Comparison of ENCODE assay signal across 34 cellular contexts in the genomic region with DNA sequence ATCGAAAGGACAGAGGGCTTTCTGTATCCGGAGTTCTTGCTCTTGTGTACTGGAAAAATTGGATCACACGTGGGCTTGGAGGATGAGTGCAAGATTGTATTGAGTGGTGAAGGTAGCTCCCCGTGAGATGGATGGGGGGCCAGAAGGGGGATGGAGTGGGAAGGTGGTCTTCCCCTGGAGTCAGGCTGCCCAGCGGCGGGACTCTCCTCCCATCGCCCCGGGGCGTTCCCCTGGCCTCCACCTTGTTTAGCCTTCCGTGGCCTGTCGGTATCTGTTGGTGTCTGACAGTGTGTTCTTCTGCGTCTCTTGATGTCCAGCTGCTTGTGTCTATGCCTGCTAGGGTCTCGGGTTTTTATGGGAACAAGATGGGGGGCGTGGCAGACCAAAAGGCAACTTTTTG. TPM values are rescaled to one million over a fixed set of nuclear protein-coding genes. Genes with fewer than 3 reads are reported as not detected.
"Had no signal": no experiment of that assay in that cellular context is flagged by ENCODE, and none has a peak within 500 bp of the region (broad histone marks: within the 10 kb centered on the region; RNA-seq: fewer than 3 reads in every experiment).

No MANE protein-coding gene starts in this region.

- FAIRE-seq: bronchial epithelial cell, TTC549 had no signal

- H3K4me3 ChIP-seq: ascending aorta, cardiac muscle cell had no signal

- H3K4me1 ChIP-seq: ascending aorta had no signal

- H3K9me3 ChIP-seq: ascending aorta had no signal

- H3K27me3 ChIP-seq: ascending aorta, cardiac muscle cell had no signal

- DNase-seq: activated B cell treated with CpG ODN at 0.5 μM for 24 hours; activated CD4-positive, alpha-beta memory T cell treated with anti-CD3 and anti-CD28 coated beads for 36 hours; activated CD4-positive, alpha-beta T cell treated with anti-CD3 and anti-CD28 coated beads for 4 hours; activated CD4-positive, alpha-beta T cell treated with anti-CD3 and anti-CD28 coated beads, Interleukin-2, amount 10 ng/mL, durations not matched to agents 24 days and 14 days; activated CD4-positive, alpha-beta T cell treated with anti-CD3 and anti-CD28 coated beads, Interleukin-2, amount 50 U/mL, for 1 hour; activated CD4-positive, alpha-beta T cell treated with anti-CD3 and anti-CD28 coated beads, Interleukin-2, amount 50 U/mL, for 4 hours; activated CD4-positive, CD25-positive, alpha-beta regulatory T cell treated with anti-CD3 and anti-CD28 coated beads, Interleukin-2, amount 50 U/mL, for 72 hours; activated CD8-positive, alpha-beta memory T cell treated with anti-CD3 and anti-CD28 coated beads, Interleukin-2, amount 50 U/mL, for 4 hours; activated CD8-positive, alpha-beta T cell treated with anti-CD3 and anti-CD28 coated beads for 36 hours; activated effector memory CD4-positive, alpha-beta T cell treated with anti-CD3 and anti-CD28 coated beads, Interleukin-2, amount 50 U/mL, for 16 hours; activated naive CD4-positive, alpha-beta T cell treated with anti-CD3 and anti-CD28 coated beads, Interleukin-2, amount 10 ng/mL, durations not matched to agents 7 days and 5 days; activated naive CD4-positive, alpha-beta T cell treated with Interleukin-2 at 50 U/mL for 16 hours; activated naive CD8-positive, alpha-beta T cell treated with anti-CD3 and anti-CD28 coated beads, Interleukin-2, amount 10 ng/mL, durations not matched to agents 7 days and 5 days; activated naive CD8-positive, alpha-beta T cell treated with anti-CD3 and anti-CD28 coated beads, Interleukin-2, amount 50 U/mL, for 24 hours; activated T-cell treated with anti-CD3 and anti-CD28 coated beads for 4 hours; activated T-cell treated with anti-CD3 and anti-CD28 coated beads, Interleukin-2, amount 50 U/mL, for 1 hour; activated T-cell treated with anti-CD3 and anti-CD28 coated beads, Interleukin-2, amount 50 U/mL, for 4 hours; activated T-cell treated with anti-CD3 and anti-CD28 coated beads, Interleukin-2, amount 50 U/mL, for 72 hours; amygdala; anterior cingulate cortex; caudate nucleus; cerebellar nuclear complex; T-helper 1 cell; T-helper 2 cell; T-helper 9 cell had no signal

- H3K36me3 ChIP-seq: ascending aorta, cardiac muscle cell had no signal

- ATAC-seq: activated CD8-positive, alpha-beta T cell treated with anti-CD3 and anti-CD28 coated beads for 36 hours; activated naive CD8-positive, alpha-beta T cell treated with anti-CD3 and anti-CD28 coated beads, Interleukin-2, amount 50 U/mL, for 24 hours; activated T-cell treated with anti-CD3 and anti-CD28 coated beads, Interleukin-2, amount 50 U/mL, for 4 hours; activated T-cell treated with anti-CD3 and anti-CD28 coated beads, Interleukin-2, amount 50 U/mL, for 72 hours; activated T-helper 17 cell treated with anti-CD3 and anti-CD28 coated beads, Interleukin-2, amount 50 U/mL, for 72 hours had no signal

- H3K27ac ChIP-seq: ascending aorta, cardiac muscle cell, VCaP had no signal

RNA-seq across cellular contexts. Expression of a gene that starts 54.6 kb away (rescaled TPM):
- total RNA-seq: activated B cell treated with CpG ODN at 0.5 μM for 24 hours; activated CD4-positive, alpha-beta memory T cell treated with anti-CD3 and anti-CD28 coated beads for 36 hours; activated CD4-positive, alpha-beta T cell treated with anti-CD3 and anti-CD28 coated beads, Interleukin-2, amount 10 ng/mL, durations not matched to agents 24 days and 14 days; activated CD8-positive, alpha-beta memory T cell treated with anti-CD3 and anti-CD28 coated beads for 36 hours; activated CD8-positive, alpha-beta T cell treated with anti-CD3 and anti-CD28 coated beads for 36 hours; activated naive CD8-positive, alpha-beta T cell treated with anti-CD3 and anti-CD28 coated beads, Interleukin-2, amount 10 ng/mL, durations not matched to agents 7 days and 5 days; activated T-cell treated with anti-CD3 and anti-CD28 coated beads, Interleukin-2, amount 50 U/mL, for 4 hours; activated T-cell treated with anti-CD3 and anti-CD28 coated beads, Interleukin-2, amount 50 U/mL, for 72 hours; activated T-helper 1 cell treated with anti-CD3 and anti-CD28 coated beads, Interleukin-12 subunit alpha, Interleukin-12 subunit beta, Interleukin-2, Interleukin-4 antibody, amounts not matched to agents 30 ng/mL and 10 ng/mL and 1 ng/mL, durations not matched to agents 14 hours and 24 hours and 36 hours; activated T-helper 17 cell treated with anti-CD3 and anti-CD28 coated beads, Interleukin-2, amount 50 U/mL, for 72 hours; ascending aorta; bronchial epithelial cell; cardiac muscle cell had no signal
- polyA plus RNA-seq: adipose tissue, cardiac muscle cell had no signal
